ENCODE assay signal across 23 cellular contexts in the genomic region with DNA sequence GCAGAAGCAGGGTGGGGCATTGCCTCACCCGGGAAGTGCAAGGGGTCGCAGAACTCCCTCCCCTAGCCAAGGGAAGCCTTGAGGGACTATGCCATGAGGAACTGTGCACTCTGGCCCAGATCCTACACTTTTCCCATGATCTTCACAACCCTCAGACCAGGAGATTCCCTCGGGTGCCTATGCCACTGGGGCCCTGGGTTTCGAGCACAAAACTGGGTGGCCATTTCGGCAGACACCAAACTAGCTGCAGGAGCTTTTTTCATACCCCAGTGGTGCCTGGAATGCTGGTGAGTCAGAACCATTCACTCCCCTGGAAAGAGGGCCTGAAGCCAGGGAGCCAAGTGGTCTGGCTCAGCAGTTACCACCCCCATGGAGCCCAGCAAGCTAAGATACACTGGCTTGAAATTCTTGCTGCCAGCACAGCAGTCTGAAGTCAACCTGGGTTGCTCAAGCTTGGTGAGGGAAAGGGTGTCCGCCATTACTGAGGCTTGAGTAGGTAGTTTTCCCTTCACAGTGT.
A peak's percentile ranks its signal among the peaks of the same experiment; 100 is the strongest.
DNase-seq lines count a peak whose midpoint lies in the region; ATAC-seq and TF ChIP-seq lines count a peak whose summit lies in the region.
"Had no signal": no experiment of that assay in that cellular context is flagged by ENCODE, and none has a peak within 500 bp of the region (broad histone marks: within the 10 kb centered on the region; RNA-seq: fewer than 3 reads in every experiment).

No MANE protein-coding gene starts in this region.

- peak; percentile 38 for DNase-seq in activated effector memory CD4-positive, alpha-beta T cell treated with anti-CD3 and anti-CD28 coated beads, Interleukin-2, amount 50 U/mL, for 16 hours
- no peak for DNase-seq in activated effector memory CD4-positive, alpha-beta T cell treated with Interleukin-2 at 50 U/mL for 16 hours
- DNase-seq in choroid plexus epithelial cell (ENCODE audit: low read depth) (peak; percentile 35), kidney glomerular epithelial cell (lab: John Stamatoyannopoulos, UW) (peak; percentile 26), thyroid gland (peak; percentile 40 to 70), NCI-H1436 treated with DMSO at 0.1 percent for 48 hours (lab: John Stamatoyannopoulos, UW) (no peak), substantia nigra (lab: John Stamatoyannopoulos, UW) (no peak)
- DNase-seq: DMS153, DND-41, H9, HFFc6, NCI-H1092, NCI-H1436, NCI-H187 treated with DMSO at 0.1 percent for 48 hours, NCI-H2171 treated with DMSO at 0.1 percent for 48 hours, NCI-H345, NCI-H524, NCI-H748 treated with DMSO at 0.1 percent for 48 hours, PC-3, SK-N-SH had no signal

- no peaks in the 10 kb centered on the region for H3K27me3 ChIP-seq in thyroid gland

- no peak overlapping the region for H3K4me3 ChIP-seq in choroid plexus epithelial cell (ENCODE audit: low read depth, low read length)
- no peak overlapping the region for H3K4me3 ChIP-seq in thyroid gland (replicated peaks in 1 of 3)
- H3K4me3 ChIP-seq: GM23338 had no signal

- no peak for ATAC-seq in HG03135 (IDR thresholded peaks at IDR 0.05; ENCODE audit: unreplicated experiment)
- ATAC-seq: GM23338, PC-3 had no signal

- 82 to 83% methylated on average over 6 of the region's 6 CpGs for WGBS in thyroid gland, 2 donors

- H3K27ac ChIP-seq in thyroid gland (no peak overlapping the region), substantia nigra (ENCODE audit: low read depth, low read length, poor library complexity, severe bottlenecking) (no peak overlapping the region)
- H3K27ac ChIP-seq: 22Rv1 had no signal

- H3K36me3 ChIP-seq in thyroid gland = no peaks in the 10 kb centered on the region

- TF ChIP-seq POLR2A in thyroid gland (IDR thresholded peaks at IDR 0.05) = no peak

- H3K4me1 ChIP-seq in thyroid gland = peaks cover 0 to 9% of the 10 kb centered on the region in 2 donors

- no peaks in the 10 kb centered on the region for H3K9me3 ChIP-seq in thyroid gland
- H3K9me3 ChIP-seq: SK-N-SH had no signal

- no peak for TF ChIP-seq CTCF in choroid plexus epithelial cell (conservative IDR thresholded peaks at IDR 0.05; ENCODE audit: low read depth, low read length)
- TF ChIP-seq CTCF in thyroid gland (IDR thresholded peaks at IDR 0.05) = no peak

- intact Hi-C loops in thyroid gland (cut with DNase I) = no loop called here

Comparison
In these comparisons a context has a peak if more than half of its experiments do, and no peak if none do; other contexts are left out.
1. DNase-seq: peak in activated effector memory CD4-positive, alpha-beta T cell treated with anti-CD3 and anti-CD28 coated beads, Interleukin-2, amount 50 U/mL, for 16 hours (single experiment), choroid plexus epithelial cell (single experiment), kidney glomerular epithelial cell (single experiment) and thyroid gland (2 of 2); none in activated effector memory CD4-positive, alpha-beta T cell treated with Interleukin-2 at 50 U/mL for 16 hours (single experiment), NCI-H1436 treated with DMSO at 0.1 percent for 48 hours (single experiment) and substantia nigra (0 of 49).